Comparison of ENCODE assay signal across 25 cellular contexts in the genomic region with DNA sequence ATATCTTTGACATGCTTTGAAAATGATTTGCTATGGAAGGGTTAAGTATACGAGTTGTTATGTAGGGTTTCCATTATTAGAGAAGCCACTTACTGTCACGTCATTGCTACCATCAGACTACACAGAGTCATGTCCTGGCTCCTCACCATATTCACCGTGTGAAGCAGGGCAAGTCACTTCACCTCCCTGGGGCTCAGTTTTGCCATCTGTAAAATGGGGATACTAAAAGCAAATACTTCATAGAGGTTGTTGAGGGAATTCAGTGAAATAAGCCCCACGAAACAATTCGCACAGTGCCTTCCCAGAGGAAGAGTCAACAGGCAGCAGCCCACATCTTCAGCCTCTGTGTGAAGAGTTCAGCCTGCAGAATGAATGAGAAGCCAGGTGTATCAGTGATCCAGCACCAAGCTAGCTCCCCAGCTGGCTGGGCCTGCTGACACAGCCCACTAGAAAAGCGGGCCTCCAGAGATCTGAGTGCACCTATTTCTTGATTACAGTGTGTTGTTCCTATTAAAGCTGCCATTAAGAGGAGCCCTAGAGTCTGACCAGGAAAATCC. TPM values are rescaled to one million over a fixed set of nuclear protein-coding genes. Genes with fewer than 3 reads are reported as not detected.
"Had no signal": no experiment of that assay in that cellular context is flagged by ENCODE, and none has a peak within 500 bp of the region (broad histone marks: within the 10 kb centered on the region; RNA-seq: fewer than 3 reads in every experiment).

No MANE protein-coding gene starts in this region.

- H3K36me3 ChIP-seq: brain microvascular endothelial cell, ovary, sigmoid colon, stomach had no signal

- H3K27ac ChIP-seq: brain microvascular endothelial cell, epithelial cell of prostate, ovary, sigmoid colon, stomach had no signal

- H3K27me3 ChIP-seq: ovary had no signal

- ATAC-seq: activated CD8-positive, alpha-beta T cell treated with anti-CD3 and anti-CD28 coated beads, Interleukin-2, amount 10 ng/mL, durations not matched to agents 7 days and 5 days; left lobe of liver; stimulated activated effector memory CD8-positive, alpha-beta T cell treated with anti-CD3 and anti-CD28 coated beads, Interleukin-12 subunit alpha, Interleukin-12 subunit beta, amount 100 ng/mL, for 72 hours had no signal

- DNase-seq: activated B cell treated with CpG ODN at 0.5 μM for 24 hours; activated CD4-positive, alpha-beta T cell treated with anti-CD3 and anti-CD28 coated beads for 48 hours; activated CD8-positive, alpha-beta T cell treated with anti-CD3 and anti-CD28 coated beads, Interleukin-2, amount 10 ng/mL, durations not matched to agents 7 days and 5 days; activated naive CD4-positive, alpha-beta T cell treated with Interleukin-2 at 50 U/mL for 16 hours; activated naive CD8-positive, alpha-beta T cell treated with anti-CD3 and anti-CD28 coated beads, Interleukin-2, amount 10 ng/mL, durations not matched to agents 7 days and 5 days; activated T-cell treated with anti-CD3 and anti-CD28 coated beads, Interleukin-2, amount 50 U/mL, for 24 hours; brain microvascular endothelial cell; cerebellar nuclear complex; foreskin fibroblast; mammary epithelial cell; ovary; sigmoid colon; stimulated activated CD4-positive, alpha-beta T cell treated with anti-CD3 and anti-CD28 coated beads, Interleukin-4, amount 100 ng/mL, for 24 hours; stomach; T-helper 1 cell; T-helper 9 cell had no signal

- H3K9me3 Mint-ChIP-seq: activated B cell treated with CpG ODN at 0.5 μM for 24 hours; activated naive CD8-positive, alpha-beta T cell treated with anti-CD3 and anti-CD28 coated beads, Interleukin-2, amount 10 ng/mL, durations not matched to agents 7 days and 5 days; activated T-cell treated with anti-CD3 and anti-CD28 coated beads, Interleukin-2, amount 50 U/mL, for 24 hours; activated T-helper 2 cell treated with anti-CD3 and anti-CD28 coated beads, Interferon-gamma antibody, Interleukin-2, Interleukin-4, amounts not matched to agents 10 μg/mL and 5 μg/mL and 100 μg/mL, durations not matched to agents 14 hours and 24 hours and 36 hours; dendritic cell treated with granulocyte-macrophage colony-stimulating factor and Interleukin-4, amounts not matched to agents 40 ng/mL and 50 ng/mL, for 4 days; stimulated activated effector memory CD8-positive, alpha-beta T cell treated with anti-CD3 and anti-CD28 coated beads, Interleukin-12 subunit alpha, Interleukin-12 subunit beta, amount 100 ng/mL, for 72 hours had no signal

- H3K27ac Mint-ChIP-seq: activated B cell treated with CpG ODN at 0.5 μM for 24 hours; activated CD8-positive, alpha-beta T cell treated with anti-CD3 and anti-CD28 coated beads, Interleukin-2, amount 10 ng/mL, durations not matched to agents 7 days and 5 days; activated naive CD8-positive, alpha-beta T cell treated with anti-CD3 and anti-CD28 coated beads, Interleukin-2, amount 10 ng/mL, durations not matched to agents 7 days and 5 days; activated T-cell treated with anti-CD3 and anti-CD28 coated beads, Interleukin-2, amount 50 U/mL, for 24 hours; activated T-helper 2 cell treated with anti-CD3 and anti-CD28 coated beads, Interferon-gamma antibody, Interleukin-2, Interleukin-4, amounts not matched to agents 10 μg/mL and 5 μg/mL and 100 μg/mL, durations not matched to agents 14 hours and 24 hours and 36 hours; dendritic cell treated with granulocyte-macrophage colony-stimulating factor and Interleukin-4, amounts not matched to agents 40 ng/mL and 50 ng/mL, for 4 days; stimulated activated effector memory CD8-positive, alpha-beta T cell treated with anti-CD3 and anti-CD28 coated beads, Interleukin-12 subunit alpha, Interleukin-12 subunit beta, amount 100 ng/mL, for 72 hours had no signal

- H3K4me3 Mint-ChIP-seq: activated B cell treated with CpG ODN at 0.5 μM for 24 hours; activated CD8-positive, alpha-beta T cell treated with anti-CD3 and anti-CD28 coated beads, Interleukin-2, amount 10 ng/mL, durations not matched to agents 7 days and 5 days; activated naive CD8-positive, alpha-beta T cell treated with anti-CD3 and anti-CD28 coated beads, Interleukin-2, amount 10 ng/mL, durations not matched to agents 7 days and 5 days; activated T-cell treated with anti-CD3 and anti-CD28 coated beads, Interleukin-2, amount 50 U/mL, for 24 hours; dendritic cell treated with granulocyte-macrophage colony-stimulating factor and Interleukin-4, amounts not matched to agents 40 ng/mL and 50 ng/mL, for 4 days; stimulated activated effector memory CD8-positive, alpha-beta T cell treated with anti-CD3 and anti-CD28 coated beads, Interleukin-12 subunit alpha, Interleukin-12 subunit beta, amount 100 ng/mL, for 72 hours had no signal

- H3K36me3 Mint-ChIP-seq: stimulated activated effector memory CD8-positive, alpha-beta T cell treated with anti-CD3 and anti-CD28 coated beads, Interleukin-12 subunit alpha, Interleukin-12 subunit beta, amount 100 ng/mL, for 72 hours had no signal

- FAIRE-seq: islet of Langerhans had no signal

- H3K4me3 ChIP-seq: ovary, sigmoid colon, stomach had no signal

- H3K9me3 ChIP-seq: ovary, sigmoid colon, stomach had no signal

RNA-seq across cellular contexts. Expression of gene DIPK1C, which starts 3.4 kb away (rescaled TPM):
- total RNA-seq: activated B cell treated with CpG ODN at 0.5 μM for 24 hours; activated CD8-positive, alpha-beta T cell treated with anti-CD3 and anti-CD28 coated beads, Interleukin-2, amount 10 ng/mL, durations not matched to agents 7 days and 5 days; activated naive CD8-positive, alpha-beta T cell treated with anti-CD3 and anti-CD28 coated beads, Interleukin-2, amount 10 ng/mL, durations not matched to agents 7 days and 5 days; activated T-helper 2 cell treated with anti-CD3 and anti-CD28 coated beads, Interferon-gamma antibody, Interleukin-2, Interleukin-4, amounts not matched to agents 10 μg/mL and 5 μg/mL and 100 μg/mL, durations not matched to agents 14 hours and 24 hours and 36 hours; glomerular endothelial cell; left lobe of liver; mammary epithelial cell; myocyte; pulmonary artery endothelial cell had no signal
